26 cellular contexts compared by ENCODE assay signal in the genomic region with DNA sequence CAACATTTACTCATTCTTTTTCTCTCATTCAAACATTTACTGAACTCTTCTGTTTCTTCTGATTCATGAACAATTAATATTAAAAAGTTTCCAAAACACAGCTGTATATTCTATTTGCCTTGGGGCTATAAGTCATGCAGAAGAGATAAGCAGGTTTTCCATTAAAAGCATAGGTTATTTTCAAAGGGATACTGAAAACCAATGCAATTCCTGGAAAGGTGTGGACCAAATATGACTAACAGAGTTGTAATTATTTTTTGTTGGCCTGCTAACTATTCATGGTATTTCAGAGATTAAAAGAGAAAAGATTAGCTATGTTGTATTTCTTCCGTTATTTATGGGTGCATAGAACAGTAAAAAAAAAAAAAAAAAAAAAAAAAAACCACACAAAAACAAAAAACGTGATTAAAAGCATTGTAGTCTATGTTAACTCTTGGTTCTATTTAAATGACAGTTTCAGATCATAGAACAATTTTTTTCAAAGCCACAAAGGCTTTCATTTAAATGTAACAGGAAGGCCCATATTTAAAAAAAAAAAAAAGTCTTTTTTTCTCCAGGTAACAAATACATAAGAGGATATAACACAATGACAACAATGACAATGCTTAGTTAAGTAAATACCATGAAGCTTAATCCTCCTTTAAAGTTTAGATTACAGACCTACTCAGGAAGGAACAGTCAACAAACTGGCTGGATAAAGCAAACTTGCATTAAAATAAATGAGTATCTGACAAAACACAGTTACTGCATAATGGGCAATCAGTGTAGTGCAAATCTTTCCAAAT.
DNase-seq lines count a peak whose midpoint lies in the region; ATAC-seq, FAIRE-seq and TF ChIP-seq lines count a peak whose summit lies in the region.
"Had no signal": no experiment of that assay in that cellular context is flagged by ENCODE, and none has a peak within 500 bp of the region (broad histone marks: within the 10 kb centered on the region; RNA-seq: fewer than 3 reads in every experiment).

No MANE protein-coding gene starts in this region.

- no peaks in the 10 kb centered on the region for H3K9me3 ChIP-seq in kidney (ENCODE audit: control insufficient read depth in 1 of 2, low read length in 2 of 2)
- H3K9me3 ChIP-seq: body of pancreas, lower lobe of right lung, MG63 had no signal

- no peak overlapping the region for H3K27ac ChIP-seq in kidney (ENCODE audit: low read depth in 2 of 2, low read length in 2 of 2)
- H3K27ac ChIP-seq: body of pancreas, coronary artery, HL-60, lower lobe of right lung had no signal

- H3K27me3 Mint-ChIP-seq in activated naive CD8-positive, alpha-beta T cell treated with anti-CD3 and anti-CD28 coated beads, Interleukin-2, amount 50 U/mL, for 24 hours: no peaks in the 10 kb centered on the region
- H3K27me3 Mint-ChIP-seq: B cell, type B pancreatic cell had no signal

- peak overlapping the region; percentile 51 for H3K27ac Mint-ChIP-seq in activated naive CD8-positive, alpha-beta T cell treated with anti-CD3 and anti-CD28 coated beads, Interleukin-2, amount 50 U/mL, for 24 hours
- H3K27ac Mint-ChIP-seq: B cell; immature natural killer cell; T-helper 1 cell treated with Interleukin-12 subunit alpha and Interleukin-12 subunit beta and Interleukin-4 antibody, amounts not matched to agents 30 μg/mL and 1 μg/mL, for 36 hours; type B pancreatic cell had no signal

- H3K9ac ChIP-seq in kidney (ENCODE audit: low read length in 2 of 2): no peak overlapping the region

- peaks cover 17% of the 10 kb centered on the region for H3K9me3 Mint-ChIP-seq in activated naive CD8-positive, alpha-beta T cell treated with anti-CD3 and anti-CD28 coated beads, Interleukin-2, amount 50 U/mL, for 24 hours
- H3K9me3 Mint-ChIP-seq: T-helper 1 cell treated with Interleukin-12 subunit alpha and Interleukin-12 subunit beta and Interleukin-4 antibody, amounts not matched to agents 30 μg/mL and 1 μg/mL, for 36 hours; type B pancreatic cell had no signal

- in situ Hi-C loops in GM13977 (cut with MboI; ENCODE audit: low pct_unique_long_range_greater_than_20kb, low sequenced_read_pairs, unreplicated experiment): no loop called here

- intact Hi-C loops in kidney (cut with DNase I): no loop called here

- H3K4me3 ChIP-seq in kidney (ENCODE audit: low read length in 2 of 2): no peak overlapping the region
- H3K4me3 ChIP-seq: body of pancreas, coronary artery, lower lobe of right lung, MG63 had no signal

- DNase-seq in activated CD4-positive, CD25-positive, alpha-beta regulatory T cell (lab: John Stamatoyannopoulos, UW): no peak
- DNase-seq in LoVo (ENCODE audit: low spot score): peak; percentile 53
- DNase-seq in activated naive CD8-positive, alpha-beta T cell treated with anti-CD3 and anti-CD28 coated beads, Interleukin-2, amount 50 U/mL, for 24 hours: no peak
- DNase-seq in kidney: no peak
- no peak for DNase-seq in activated gamma-delta T cell treated with Interleukin-2 at 50 U/mL for 16 hours
- no peak for DNase-seq in GM13977 (ENCODE audit: low spot score)
- no peak for DNase-seq in retina
- DNase-seq: activated CD4-positive, alpha-beta T cell treated with anti-CD3 and anti-CD28 coated beads, Interleukin-2, amount 50 U/mL, for 48 hours; activated T-cell treated with anti-CD3 and anti-CD28 coated beads, Interleukin-2, amount 50 U/mL, for 1 hour; body of pancreas; immature natural killer cell; lower lobe of right lung; MG63; NCI-H1436 treated with DMSO at 0.1 percent for 48 hours; NCI-H748 treated with DMSO at 0.1 percent for 48 hours; OCI-M1; SHP77 had no signal

- peak; percentile 27 to 37 for ATAC-seq in activated CD4-positive, CD25-positive, alpha-beta regulatory T cell treated with anti-CD3 and anti-CD28 coated beads, Interleukin-2, amount 50 U/mL, for 24 hours
- ATAC-seq in activated naive CD8-positive, alpha-beta T cell treated with anti-CD3 and anti-CD28 coated beads, Interleukin-2, amount 50 U/mL, for 24 hours: no peak
- ATAC-seq: activated naive CD4-positive, alpha-beta T cell treated with anti-CD3 and anti-CD28 coated beads, Interleukin-2, amount 50 U/mL, for 72 hours; body of pancreas; lower lobe of right lung had no signal

- peak; percentile 37 for FAIRE-seq in kidney (lab: Jason Lieb, UNC)
- FAIRE-seq: D721Med, endometrium had no signal

- no peak overlapping the region for H3K4me3 Mint-ChIP-seq in activated naive CD8-positive, alpha-beta T cell treated with anti-CD3 and anti-CD28 coated beads, Interleukin-2, amount 50 U/mL, for 24 hours
- H3K4me3 Mint-ChIP-seq: B cell; immature natural killer cell; T-helper 1 cell treated with Interleukin-12 subunit alpha and Interleukin-12 subunit beta and Interleukin-4 antibody, amounts not matched to agents 30 μg/mL and 1 μg/mL, for 36 hours; type B pancreatic cell had no signal

- no peak for TF ChIP-seq CTCF in kidney (IDR thresholded peaks at IDR 0.05; ENCODE audit: borderline replicate concordance, extremely low read depth, insufficient read depth)
- no peak for TF ChIP-seq CTCF in GM13977 (IDR thresholded peaks at IDR 0.05; ENCODE audit: extremely low read depth, insufficient read depth, missing control alignments)

- H3K36me3 Mint-ChIP-seq in activated naive CD8-positive, alpha-beta T cell treated with anti-CD3 and anti-CD28 coated beads, Interleukin-2, amount 50 U/mL, for 24 hours (ENCODE audit: low read depth): peaks cover 18% of the 10 kb centered on the region
- H3K36me3 Mint-ChIP-seq: immature natural killer cell, type B pancreatic cell had no signal

- no peaks in the 10 kb centered on the region for H3K36me3 ChIP-seq in kidney (ENCODE audit: control insufficient read depth in 1 of 2, insufficient read depth in 2 of 2, low read length in 2 of 2)
- H3K36me3 ChIP-seq: lower lobe of right lung, MG63 had no signal

- no peaks in the 10 kb centered on the region for H3K4me1 ChIP-seq in kidney (ENCODE audit: control insufficient read depth in 1 of 2, insufficient read depth in 1 of 2, low read depth in 1 of 2, low read length in 2 of 2)
- H3K4me1 ChIP-seq: body of pancreas, lower lobe of right lung had no signal

- peaks cover 46% of the 10 kb centered on the region for H3K4me1 Mint-ChIP-seq in activated naive CD8-positive, alpha-beta T cell treated with anti-CD3 and anti-CD28 coated beads, Interleukin-2, amount 50 U/mL, for 24 hours
- H3K4me1 Mint-ChIP-seq: B cell, immature natural killer cell had no signal
